ENCODE assay signal across 20 cellular contexts in the genomic region with DNA sequence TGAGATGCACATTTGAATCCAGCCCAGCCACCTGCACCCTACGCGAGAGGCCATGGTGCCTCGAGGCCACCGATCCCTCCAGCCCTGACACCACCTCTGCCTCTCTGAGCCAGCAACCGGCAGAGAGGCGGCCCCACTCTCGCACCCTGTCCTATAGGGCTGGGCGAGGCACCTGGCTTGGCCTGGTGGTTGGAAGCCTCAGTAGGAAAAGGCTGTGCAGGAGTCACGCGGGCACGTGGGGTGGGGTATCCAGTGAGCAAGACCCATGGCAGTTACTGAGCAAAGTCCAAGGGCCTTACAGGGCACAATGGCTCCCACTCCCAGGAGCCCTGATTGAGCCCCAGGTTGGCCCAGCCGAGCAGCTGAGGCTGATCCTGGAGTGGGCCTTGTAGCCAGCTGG. TPM values are rescaled to one million over a fixed set of nuclear protein-coding genes. Genes with fewer than 3 reads are reported as not detected.
DNase-seq lines count a peak whose midpoint lies in the region; ATAC-seq and TF ChIP-seq lines count a peak whose summit lies in the region.
"Had no signal": no experiment of that assay in that cellular context is flagged by ENCODE, and none has a peak within 500 bp of the region (broad histone marks: within the 10 kb centered on the region; RNA-seq: fewer than 3 reads in every experiment).

No MANE protein-coding gene starts in this region.

- no peaks in the 10 kb centered on the region for H3F3A ChIP-seq in smooth muscle cell (ENCODE audit: low read depth)

- no peak overlapping the region for H3K4me3 ChIP-seq in HCT116 (replicated peaks in 1 of 2; ENCODE audit: low read depth in 1 of 2, low read length in 2 of 2)
- no peak overlapping the region for H3K4me3 ChIP-seq in mesendoderm (ENCODE audit: low read length)
- H3K4me3 ChIP-seq in smooth muscle cell = no peak overlapping the region
- H3K4me3 ChIP-seq in trophoblast cell (ENCODE audit: low read depth, low read length) = no peak overlapping the region
- H3K4me3 ChIP-seq: GM23338 had no signal

- H3K27ac Mint-ChIP-seq in T-helper 17 cell = peak overlapping the region; percentile 69
- no peak overlapping the region for H3K27ac Mint-ChIP-seq in chondrocyte (ENCODE audit: unreplicated experiment)

- no peak overlapping the region for H2BK5ac ChIP-seq in mesendoderm (ENCODE audit: low read length)
- H2BK5ac ChIP-seq in trophoblast cell (ENCODE audit: low read depth, low read length, poor library complexity) = no peak overlapping the region

- CTCF ChIA-PET in HCT116 (lab: Charles Lee) = no interaction called here

- H3K79me2 ChIP-seq in HCT116 (ENCODE audit: insufficient read depth, low read length) (no peaks in the 10 kb centered on the region), mesendoderm (ENCODE audit: control insufficient read depth, insufficient read depth, low read length) (no peaks in the 10 kb centered on the region), smooth muscle cell (ENCODE audit: low read depth) (no peaks in the 10 kb centered on the region), trophoblast cell (ENCODE audit: control insufficient read depth, insufficient read depth, low read length, poor library complexity) (no peaks in the 10 kb centered on the region)

- POLR2A ChIA-PET in HCT116 (lab: Charles Lee) = no interaction called here

- H3K9me3 Mint-ChIP-seq in chondrocyte (ENCODE audit: low read depth) = no peaks in the 10 kb centered on the region
- H3K9me3 Mint-ChIP-seq: GM23338 had no signal

- no peak overlapping the region for H4K12ac ChIP-seq in trophoblast cell (ENCODE audit: low read depth, low read length)

- TF ChIP-seq POLR2A in HCT116 (IDR thresholded peaks at IDR 0.05; ENCODE audit: borderline replicate concordance, extremely low read depth, insufficient read depth, insufficient read length) = no peak

- intact Hi-C loops in HCT116 (cut with micrococcal nuclease) = no loop called here

- no peak overlapping the region for H3K14ac ChIP-seq in trophoblast cell (ENCODE audit: low read length)

- no peaks in the 10 kb centered on the region for H3K27me3 Mint-ChIP-seq in T-helper 17 cell
- H3K27me3 Mint-ChIP-seq in chondrocyte (ENCODE audit: low read depth) = no peaks in the 10 kb centered on the region

- no CpG with 5 or more reads among the region's 12 CpGs for WGBS in mesendoderm (ENCODE audit: extremely low coverage, insufficient coverage, low lambda C conversion rate)
- 95% methylated on average over 12 of the region's 12 CpGs for WGBS in smooth muscle cell (ENCODE audit: low lambda C conversion rate)
- no CpG with 5 or more reads among the region's 12 CpGs for WGBS in trophoblast cell (ENCODE audit: extremely low coverage, insufficient coverage, insufficient read length)

- H3K4me2 ChIP-seq in HCT116 (ENCODE audit: low read length) (no peak overlapping the region), mesendoderm (ENCODE audit: low read length) (no peak overlapping the region), smooth muscle cell (no peak overlapping the region), trophoblast cell (ENCODE audit: low read length) (no peak overlapping the region)
- H3K4me2 ChIP-seq: GM23338 had no signal

- H3K79me1 ChIP-seq in mesendoderm (ENCODE audit: low read length) (no peaks in the 10 kb centered on the region), trophoblast cell (ENCODE audit: low read length) (peaks cover 3% of the 10 kb centered on the region)

- H4K20me1 ChIP-seq in HCT116 (ENCODE audit: insufficient read depth) (no peaks in the 10 kb centered on the region), smooth muscle cell (ENCODE audit: low read depth) (no peaks in the 10 kb centered on the region)

- H3K4me1 Mint-ChIP-seq in T-helper 17 cell (peaks cover 6% of the 10 kb centered on the region), chondrocyte (ENCODE audit: low read depth) (peaks cover 11% of the 10 kb centered on the region)
- H3K4me1 Mint-ChIP-seq: GM23338 had no signal

- H4K8ac ChIP-seq in mesendoderm (ENCODE audit: low read depth, low read length) (no peak overlapping the region), trophoblast cell (ENCODE audit: low read depth, low read length) (no peak overlapping the region)

- H3K4me1 ChIP-seq in HCT116 (ENCODE audit: control insufficient read depth in 1 of 2, insufficient read depth in 2 of 2, low read length in 2 of 2) (peaks cover 0 to 13% of the 10 kb centered on the region in 2 experiments; a peak in 1 of 4 replicates), mesendoderm (ENCODE audit: control insufficient read depth, low read depth, low read length) (no peaks in the 10 kb centered on the region), smooth muscle cell (ENCODE audit: low read depth) (peaks cover 14% of the 10 kb centered on the region), trophoblast cell (ENCODE audit: control insufficient read depth in 1 of 2, insufficient read depth in 2 of 2, low read length in 2 of 2) (peaks cover 4 to 6% of the 10 kb centered on the region in 2 experiments)

- H3K4ac ChIP-seq in mesendoderm (ENCODE audit: low read depth, low read length) = no peak overlapping the region
- no peak overlapping the region for H3K4ac ChIP-seq in trophoblast cell (ENCODE audit: low read depth, low read length)

- H3K9ac ChIP-seq in HCT116 (ENCODE audit: low read length) = no peak overlapping the region
- H3K9ac ChIP-seq in mesendoderm (ENCODE audit: low read length) = no peak overlapping the region
- no peak overlapping the region for H3K9ac ChIP-seq in smooth muscle cell (ENCODE audit: low read depth)
- H3K9ac ChIP-seq in trophoblast cell (ENCODE audit: low read length) = no peak overlapping the region

- no peak overlapping the region for H2BK15ac ChIP-seq in mesendoderm (replicated peaks; ENCODE audit: low read depth)

- no peak overlapping the region for H4K5ac ChIP-seq in mesendoderm (ENCODE audit: low read length)

- DNase-seq in HCT116 (ENCODE audit: low read depth, low spot score) = no peak
- no peak for DNase-seq in T-helper 17 cell
- DNase-seq in mesendoderm = no peak
- DNase-seq in smooth muscle cell (lab: John Stamatoyannopoulos, UW; ENCODE audit: unreplicated experiment) = no peak
- DNase-seq in occipital lobe (lab: John Stamatoyannopoulos, UW) = no peak
- no peak for DNase-seq in chondrocyte (ENCODE audit: low spot score)
- DNase-seq in trophoblast cell = no peak
- DNase-seq: DMS153, GF-D8, KG1, MV-4-11, NCI-H187, NCI-H2107, NCI-H510A, NCI-H774, RPMI8226, SIG-M5 had no signal

- no peak overlapping the region for H2AFZ ChIP-seq in HCT116 (ENCODE audit: low read depth, low read length, poor library complexity, severe bottlenecking)
- no peak overlapping the region for H2AFZ ChIP-seq in smooth muscle cell (ENCODE audit: low read depth)
- no peak overlapping the region for H2AFZ ChIP-seq in trophoblast cell (ENCODE audit: insufficient read depth, low read length, poor library complexity)
- H2AFZ ChIP-seq: GM23338 had no signal

- H3K27ac ChIP-seq in HCT116 (ENCODE audit: low read depth, low read length) (no peak overlapping the region), mesendoderm (ENCODE audit: low read depth, low read length) (no peak overlapping the region), smooth muscle cell (ENCODE audit: low read depth) (peak overlapping the region; percentile 83), trophoblast cell (ENCODE audit: low read depth, low read length) (no peak overlapping the region)

- H4K91ac ChIP-seq in trophoblast cell (ENCODE audit: low read depth, low read length) = no peak overlapping the region

- no peak overlapping the region for H3K4me3 Mint-ChIP-seq in T-helper 17 cell
- no peak overlapping the region for H3K4me3 Mint-ChIP-seq in chondrocyte (ENCODE audit: unreplicated experiment)
- H3K4me3 Mint-ChIP-seq: CD14-positive monocyte, GM23338 had no signal

- H3K18ac ChIP-seq in mesendoderm (ENCODE audit: low read length) (no peak overlapping the region), trophoblast cell (ENCODE audit: low read length) (no peak overlapping the region)

- H2AK5ac ChIP-seq in mesendoderm (ENCODE audit: low read length) = no peak overlapping the region
- no peak overlapping the region for H2AK5ac ChIP-seq in trophoblast cell (ENCODE audit: low read length)

- H2BK120ac ChIP-seq in mesendoderm (ENCODE audit: low read depth, low read length) (no peak overlapping the region), trophoblast cell (ENCODE audit: insufficient read depth, low read length, poor library complexity) (no peak overlapping the region)

- BruUV-seq in HCT116 (replicated peaks; lab: Mats Ljungman, UMichigan) = no TSS peak

- ATAC-seq in HCT116 (no peak), T-helper 17 cell (no peak), HG03520 (IDR thresholded peaks at IDR 0.05; ENCODE audit: unreplicated experiment) (no peak)
- ATAC-seq: GM23338 had no signal

- no peak for TF ChIP-seq RAD21 in HCT116 (IDR thresholded peaks at IDR 0.05; ENCODE audit: low read depth)

- H3K27me3 ChIP-seq in HCT116 (ENCODE audit: insufficient read depth, low read length) (no peaks in the 10 kb centered on the region), mesendoderm (ENCODE audit: insufficient read depth, low read length, poor library complexity) (no peaks in the 10 kb centered on the region), smooth muscle cell (ENCODE audit: low read depth) (no peaks in the 10 kb centered on the region), trophoblast cell (ENCODE audit: insufficient read depth, low read length) (no peaks in the 10 kb centered on the region)

- no peaks in the 10 kb centered on the region for H3K36me3 ChIP-seq in HCT116 (ENCODE audit: control insufficient read depth in 1 of 2, insufficient read depth in 2 of 2, low read length in 2 of 2)
- H3K36me3 ChIP-seq in mesendoderm (ENCODE audit: control insufficient read depth, insufficient read depth, low read length) = no peaks in the 10 kb centered on the region
- H3K36me3 ChIP-seq in smooth muscle cell (ENCODE audit: low read depth) = no peaks in the 10 kb centered on the region
- H3K36me3 ChIP-seq in trophoblast cell (ENCODE audit: control insufficient read depth in 1 of 2, insufficient read depth in 2 of 2, low read length in 2 of 2) = no peaks in the 10 kb centered on the region

- H3K36me3 Mint-ChIP-seq in T-helper 17 cell (ENCODE audit: low read depth) = no peaks in the 10 kb centered on the region
- no peaks in the 10 kb centered on the region for H3K36me3 Mint-ChIP-seq in chondrocyte (ENCODE audit: low read depth)

- H3K56ac ChIP-seq in mesendoderm (ENCODE audit: low read length) = no peak overlapping the region

- RAD21 ChIA-PET in HCT116 (lab: Charles Lee; ENCODE audit: low non-redundant PET in 1 of 2, low total read pairs in 2 of 2, uncharacterized antibody in 2 of 2, unreplicated experiment in 2 of 2) = no interaction called here

- TF ChIP-seq CTCF in HCT116 (IDR thresholded peaks at IDR 0.05 in 2 of 3, conservative IDR thresholded peaks at IDR 0.05 in 1 of 3; ENCODE audit: borderline replicate concordance in 1 of 3, insufficient read depth in 1 of 3, low read depth in 2 of 3, low read length in 2 of 3) (no peak), smooth muscle cell (IDR thresholded peaks at IDR 0.05; ENCODE audit: borderline replicate concordance, insufficient read depth, poor library complexity, severe bottlenecking) (no peak), chondrocyte (IDR thresholded peaks at IDR 0.05) (no peak)

- H3K9me3 ChIP-seq in HCT116 (ENCODE audit: control insufficient read depth in 1 of 2, insufficient read depth in 1 of 2, low read depth in 1 of 2, low read length in 2 of 2) = no peaks in the 10 kb centered on the region
- H3K9me3 ChIP-seq in T-helper 17 cell (ENCODE audit: control insufficient read depth, low read length, poor library complexity, severe bottlenecking) = no peaks in the 10 kb centered on the region
- H3K9me3 ChIP-seq in smooth muscle cell (replicated peaks; ENCODE audit: low read depth) = no peaks in the 10 kb centered on the region
- H3K9me3 ChIP-seq in trophoblast cell (ENCODE audit: insufficient read depth, low read depth, low read length) = no peaks in the 10 kb centered on the region

- H2BK12ac ChIP-seq in trophoblast cell (ENCODE audit: low read length) = no peak overlapping the region

- H3K23ac ChIP-seq in mesendoderm (ENCODE audit: low read length) = peak overlapping the region; percentile 66
- H3K23ac ChIP-seq in trophoblast cell (ENCODE audit: low read length) = no peak overlapping the region

- H3K9me2 ChIP-seq in HCT116 (ENCODE audit: insufficient read depth) = no peaks in the 10 kb centered on the region

RNA-seq across cellular contexts. Expression of gene DUSP7, which starts 12.4 kb away (rescaled TPM):
- 16.6 TPM for total RNA-seq in HCT116 (2021; ENCODE audit: unreplicated experiment)
- polyA plus RNA-seq in HCT116 (2012) = 15.2 and 16.0 TPM in 2 replicates
- 10 to 100 TPM; 15.8 to 18.6 TPM for total RNA-seq in T-helper 17 cell
- polyA plus RNA-seq in mesendoderm (2013, experiment 1 of 2) = 13.1 TPM
- 13.9 TPM for polyA plus RNA-seq in mesendoderm (2013, experiment 2 of 2)
- 25.0 and 26.8 TPM in 2 replicates for total RNA-seq in smooth muscle cell
- 12.4 and 13.3 TPM in 2 replicates for polyA plus RNA-seq in smooth muscle cell
- total RNA-seq in occipital lobe = 10.8 TPM
- total RNA-seq in chondrocyte = 32.5 to 33.6 TPM (median 33.3 TPM) in 3 replicates
- polyA plus RNA-seq in trophoblast cell (2013) = 14.1 and 15.4 TPM in 2 replicates
